8 cellular contexts compared by ENCODE assay signal in genomic region chr7:32942783-32943653, GRCh38. TPM values are rescaled to one million over a fixed set of nuclear protein-coding genes. Genes with fewer than 3 reads are reported as not detected.
A peak's percentile ranks its signal among the peaks of the same experiment; 100 is the strongest.
DNase-seq lines count a peak whose midpoint lies in the region; ATAC-seq, FAIRE-seq and TF ChIP-seq lines count a peak whose summit lies in the region.

No MANE protein-coding gene starts in this region.

- DNase-seq in CD14-positive monocyte (ENCODE audit: low spot score) (peak; percentile 57), GM19239 (ENCODE audit: insufficient read length, low spot score) (peak; percentile 74), NCI-H774 (lab: John Stamatoyannopoulos, UW) (peak; percentile 83), memory B cell (ENCODE audit: low spot score in 2 of 2) (peak; percentile 64 to 73)
- DNase-seq in activated CD8-positive, alpha-beta T cell treated with anti-CD3 and anti-CD28 coated beads, Interleukin-2, amount 10 ng/mL, durations not matched to agents 7 days and 5 days, result peak; percentile 63
- DNase-seq in effector memory CD4-positive, alpha-beta T cell, result peak; percentile 34 to 47 (median 36)
- DNase-seq in stimulated activated CD8-positive, alpha-beta memory T cell treated with anti-CD3 and anti-CD28 coated beads, Interleukin-12 subunit alpha, Interleukin-12 subunit beta, amount 100 ng/mL, for 1 hour (ENCODE audit: low read depth), result peak; percentile 39

- H3K36me3 Mint-ChIP-seq in CD14-positive monocyte (peaks cover 0 to 5% of the 10 kb centered on the region in 2 donors), memory B cell (peaks cover 8% of the 10 kb centered on the region)
- H3K36me3 Mint-ChIP-seq in activated CD8-positive, alpha-beta T cell treated with anti-CD3 and anti-CD28 coated beads, Interleukin-2, amount 10 ng/mL, durations not matched to agents 7 days and 5 days (ENCODE audit: low read depth), result peaks cover 4% of the 10 kb centered on the region

- peak overlapping the region; percentile 80 to 97 for H3K4me3 Mint-ChIP-seq in CD14-positive monocyte
- peak overlapping the region; percentile 63 for H3K4me3 Mint-ChIP-seq in activated CD8-positive, alpha-beta T cell treated with anti-CD3 and anti-CD28 coated beads, Interleukin-2, amount 10 ng/mL, durations not matched to agents 7 days and 5 days
- H3K4me3 Mint-ChIP-seq in memory B cell, result peak overlapping the region; percentile 99

- ATAC-seq in HG03432 (IDR thresholded peaks at IDR 0.05; ENCODE audit: unreplicated experiment) (peak; percentile 92), memory B cell (ENCODE audit: low read depth) (peak; percentile 80)
- peak; percentile 86 for ATAC-seq in activated CD8-positive, alpha-beta T cell treated with anti-CD3 and anti-CD28 coated beads, Interleukin-2, amount 10 ng/mL, durations not matched to agents 7 days and 5 days

- no peaks in the 10 kb centered on the region for H3K9me3 ChIP-seq in effector memory CD4-positive, alpha-beta T cell (ENCODE audit: control insufficient read depth, low read length)

- H3K27me3 Mint-ChIP-seq in CD14-positive monocyte (ENCODE audit: low read depth in 3 of 3) (peaks cover 0 to 4% (median 1%) of the 10 kb centered on the region in 3 donors), memory B cell (no peaks in the 10 kb centered on the region)
- peaks cover 16% of the 10 kb centered on the region for H3K27me3 Mint-ChIP-seq in activated CD8-positive, alpha-beta T cell treated with anti-CD3 and anti-CD28 coated beads, Interleukin-2, amount 10 ng/mL, durations not matched to agents 7 days and 5 days (ENCODE audit: low read depth)

- peak overlapping the region; percentile 11 for H3K27ac ChIP-seq in effector memory CD4-positive, alpha-beta T cell (ENCODE audit: insufficient read depth, low read length, poor library complexity, severe bottlenecking)

- H3K4me3 ChIP-seq in effector memory CD4-positive, alpha-beta T cell (ENCODE audit: insufficient read depth, low read depth, low read length, poor library complexity, severe bottlenecking), result peak overlapping the region; percentile 86

- peaks cover 7% of the 10 kb centered on the region for H3K4me1 ChIP-seq in effector memory CD4-positive, alpha-beta T cell (ENCODE audit: control insufficient read depth, insufficient read depth, low read length, poor library complexity, severe bottlenecking)

- peak; percentile 69 for TF ChIP-seq CTCF in CD14-positive monocyte (IDR thresholded peaks at IDR 0.05)

- H3K4me1 Mint-ChIP-seq in CD14-positive monocyte (peaks cover 23% of the 10 kb centered on the region), memory B cell (peaks cover 9% of the 10 kb centered on the region)
- peaks cover 17% of the 10 kb centered on the region for H3K4me1 Mint-ChIP-seq in activated CD8-positive, alpha-beta T cell treated with anti-CD3 and anti-CD28 coated beads, Interleukin-2, amount 10 ng/mL, durations not matched to agents 7 days and 5 days (ENCODE audit: low read depth)

- H3K36me3 ChIP-seq in effector memory CD4-positive, alpha-beta T cell (ENCODE audit: control insufficient read depth, insufficient read depth, low read length), result no peaks in the 10 kb centered on the region

- CTCF ChIA-PET in activated CD8-positive, alpha-beta T cell treated with anti-CD3 and anti-CD28 coated beads, Interleukin-2, amount 10 ng/mL, durations not matched to agents 7 days and 5 days (lab: Charles Lee), result interaction anchor here (0.5 to 4.0 kb wide), 16 partner anchors 12 to 887 kb away, joined by 3 to 68 read pairs (median 4); partner anchors contain the start of genes KBTBD2 and RP9

- intact Hi-C loops in CD14-positive monocyte (cut with micrococcal nuclease), result loop anchor here in 1 of 2 donors (5.0 to 10.0 kb wide), 2 partner anchors 58 to 96 kb away; no protein-coding TSS in a partner anchor

- POLR2A ChIA-PET in activated CD8-positive, alpha-beta T cell treated with anti-CD3 and anti-CD28 coated beads, Interleukin-2, amount 10 ng/mL, durations not matched to agents 7 days and 5 days (lab: Charles Lee), result interaction anchor here (0.8 to 1.2 kb wide), 3 partner anchors 38 to 52 kb away, joined by 3 to 4 read pairs (median 3); partner anchors contain the start of gene KBTBD2

- no peak for FAIRE-seq in GM19239 (lab: Jason Lieb, UNC)

- peak overlapping the region in 1 of 7 donors; percentile 58 for H3K27ac Mint-ChIP-seq in CD14-positive monocyte
- H3K27ac Mint-ChIP-seq in activated CD8-positive, alpha-beta T cell treated with anti-CD3 and anti-CD28 coated beads, Interleukin-2, amount 10 ng/mL, durations not matched to agents 7 days and 5 days, result no peak overlapping the region
- no peak overlapping the region for H3K27ac Mint-ChIP-seq in memory B cell

- no peaks in the 10 kb centered on the region for H3K27me3 ChIP-seq in effector memory CD4-positive, alpha-beta T cell (replicated peaks; ENCODE audit: control insufficient read depth, insufficient read depth, low read length, poor library complexity, severe bottlenecking)

- H3K9me3 Mint-ChIP-seq in CD14-positive monocyte, result peaks cover under 1 to 22% (median 14%) of the 10 kb centered on the region in 7 donors
- peaks cover 13% of the 10 kb centered on the region for H3K9me3 Mint-ChIP-seq in activated CD8-positive, alpha-beta T cell treated with anti-CD3 and anti-CD28 coated beads, Interleukin-2, amount 10 ng/mL, durations not matched to agents 7 days and 5 days (ENCODE audit: insufficient read depth)
- peaks cover under 1% of the 10 kb centered on the region for H3K9me3 Mint-ChIP-seq in memory B cell

RNA-seq across cellular contexts. Expression of gene FKBP9, which starts 14.2 kb away (rescaled TPM):
- 1 to 10 TPM; 2.9 to 4.2 TPM for polyA plus RNA-seq in CD14-positive monocyte
- total RNA-seq in activated CD8-positive, alpha-beta T cell treated with anti-CD3 and anti-CD28 coated beads, Interleukin-2, amount 10 ng/mL, durations not matched to agents 7 days and 5 days, result under 1 TPM; 0.55 to 0.58 TPM

RNA-seq across cellular contexts. Expression of gene KBTBD2, which starts 51.5 kb away (rescaled TPM):
- polyA plus RNA-seq in CD14-positive monocyte, result 10 to 100 TPM; 23.7 to 33.9 TPM
- 10 to 100 TPM; 37.4 to 37.8 TPM for total RNA-seq in activated CD8-positive, alpha-beta T cell treated with anti-CD3 and anti-CD28 coated beads, Interleukin-2, amount 10 ng/mL, durations not matched to agents 7 days and 5 days

Comparison
In these comparisons a context has a peak if more than half of its experiments do, and no peak if none do; other contexts are left out.
1. Peak in every context shown above with its lines: DNase-seq, ATAC-seq, H3K4me3 ChIP-seq and H3K27ac ChIP-seq.